In the genomic region with DNA sequence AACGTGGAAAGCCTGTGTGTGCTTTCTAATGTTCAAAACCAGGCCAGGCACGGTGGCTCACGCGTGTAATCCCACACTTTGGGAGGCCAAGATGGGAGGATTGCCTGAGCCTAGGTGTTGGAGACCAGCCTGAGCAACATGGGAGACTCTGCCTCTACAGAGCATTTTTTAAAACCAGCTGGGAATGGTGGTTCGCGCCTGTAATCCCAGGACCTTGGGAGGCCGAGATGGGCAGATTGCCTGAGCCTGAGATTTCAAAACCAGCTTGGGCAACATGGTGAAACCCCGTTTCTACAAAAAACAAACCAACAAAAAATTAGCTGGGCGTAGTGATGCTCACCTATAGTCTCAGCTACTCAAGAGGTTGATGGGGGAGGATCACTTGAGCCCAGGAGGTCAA, we compare ENCODE assay signal across 1 cellular context.
TF ChIP-seq lines count a peak whose summit lies in the region.

No MANE protein-coding gene starts in this region.

TF ChIP-seq in GM23338, 12 proteins besides CTCF, POLR2A, EP300 and RAD21 (continued from another document):
- TF ChIP-seq, protein P1, sequence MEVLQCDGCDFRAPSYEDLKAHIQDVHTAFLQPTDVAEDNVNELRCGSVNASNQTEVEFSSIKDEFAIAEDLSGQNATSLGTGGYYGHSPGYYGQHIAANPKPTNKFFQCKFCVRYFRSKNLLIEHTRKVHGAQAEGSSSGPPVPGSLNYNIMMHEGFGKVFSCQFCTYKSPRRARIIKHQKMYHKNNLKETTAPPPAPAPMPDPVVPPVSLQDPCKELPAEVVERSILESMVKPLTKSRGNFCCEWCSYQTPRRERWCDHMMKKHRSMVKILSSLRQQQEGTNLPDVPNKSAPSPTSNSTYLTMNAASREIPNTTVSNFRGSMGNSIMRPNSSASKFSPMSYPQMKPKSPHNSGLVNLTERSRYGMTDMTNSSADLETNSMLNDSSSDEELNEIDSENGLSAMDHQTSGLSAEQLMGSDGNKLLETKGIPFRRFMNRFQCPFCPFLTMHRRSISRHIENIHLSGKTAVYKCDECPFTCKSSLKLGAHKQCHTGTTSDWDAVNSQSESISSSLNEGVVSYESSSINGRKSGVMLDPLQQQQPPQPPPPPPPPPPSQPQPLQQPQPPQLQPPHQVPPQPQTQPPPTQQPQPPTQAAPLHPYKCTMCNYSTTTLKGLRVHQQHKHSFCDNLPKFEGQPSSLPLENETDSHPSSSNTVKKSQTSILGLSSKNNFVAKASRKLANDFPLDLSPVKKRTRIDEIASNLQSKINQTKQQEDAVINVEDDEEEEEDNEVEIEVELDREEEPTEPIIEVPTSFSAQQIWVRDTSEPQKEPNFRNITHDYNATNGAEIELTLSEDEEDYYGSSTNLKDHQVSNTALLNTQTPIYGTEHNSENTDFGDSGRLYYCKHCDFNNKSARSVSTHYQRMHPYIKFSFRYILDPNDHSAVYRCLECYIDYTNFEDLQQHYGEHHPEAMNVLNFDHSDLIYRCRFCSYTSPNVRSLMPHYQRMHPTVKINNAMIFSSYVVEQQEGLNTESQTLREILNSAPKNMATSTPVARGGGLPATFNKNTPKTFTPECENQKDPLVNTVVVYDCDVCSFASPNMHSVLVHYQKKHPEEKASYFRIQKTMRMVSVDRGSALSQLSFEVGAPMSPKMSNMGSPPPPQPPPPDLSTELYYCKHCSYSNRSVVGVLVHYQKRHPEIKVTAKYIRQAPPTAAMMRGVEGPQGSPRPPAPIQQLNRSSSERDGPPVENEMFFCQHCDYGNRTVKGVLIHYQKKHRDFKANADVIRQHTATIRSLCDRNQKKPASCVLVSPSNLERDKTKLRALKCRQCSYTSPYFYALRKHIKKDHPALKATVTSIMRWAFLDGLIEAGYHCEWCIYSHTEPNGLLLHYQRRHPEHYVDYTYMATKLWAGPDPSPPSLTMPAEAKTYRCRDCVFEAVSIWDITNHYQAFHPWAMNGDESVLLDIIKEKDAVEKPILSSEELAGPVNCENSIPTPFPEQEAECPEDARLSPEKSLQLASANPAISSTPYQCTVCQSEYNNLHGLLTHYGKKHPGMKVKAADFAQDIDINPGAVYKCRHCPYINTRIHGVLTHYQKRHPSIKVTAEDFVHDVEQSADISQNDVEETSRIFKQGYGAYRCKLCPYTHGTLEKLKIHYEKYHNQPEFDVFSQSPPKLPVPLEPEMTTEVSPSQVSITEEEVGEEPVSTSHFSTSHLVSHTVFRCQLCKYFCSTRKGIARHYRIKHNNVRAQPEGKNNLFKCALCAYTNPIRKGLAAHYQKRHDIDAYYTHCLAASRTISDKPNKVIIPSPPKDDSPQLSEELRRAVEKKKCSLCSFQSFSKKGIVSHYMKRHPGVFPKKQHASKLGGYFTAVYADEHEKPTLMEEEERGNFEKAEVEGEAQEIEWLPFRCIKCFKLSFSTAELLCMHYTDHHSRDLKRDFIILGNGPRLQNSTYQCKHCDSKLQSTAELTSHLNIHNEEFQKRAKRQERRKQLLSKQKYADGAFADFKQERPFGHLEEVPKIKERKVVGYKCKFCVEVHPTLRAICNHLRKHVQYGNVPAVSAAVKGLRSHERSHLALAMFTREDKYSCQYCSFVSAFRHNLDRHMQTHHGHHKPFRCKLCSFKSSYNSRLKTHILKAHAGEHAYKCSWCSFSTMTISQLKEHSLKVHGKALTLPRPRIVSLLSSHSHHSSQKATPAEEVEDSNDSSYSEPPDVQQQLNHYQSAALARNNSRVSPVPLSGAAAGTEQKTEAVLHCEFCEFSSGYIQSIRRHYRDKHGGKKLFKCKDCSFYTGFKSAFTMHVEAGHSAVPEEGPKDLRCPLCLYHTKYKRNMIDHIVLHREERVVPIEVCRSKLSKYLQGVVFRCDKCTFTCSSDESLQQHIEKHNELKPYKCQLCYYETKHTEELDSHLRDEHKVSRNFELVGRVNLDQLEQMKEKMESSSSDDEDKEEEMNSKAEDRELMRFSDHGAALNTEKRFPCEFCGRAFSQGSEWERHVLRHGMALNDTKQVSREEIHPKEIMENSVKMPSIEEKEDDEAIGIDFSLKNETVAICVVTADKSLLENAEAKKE (CRISPR knock-in tag; IDR thresholded peaks at IDR 0.05), result no peak
- no peak for TF ChIP-seq CREB1 (CRISPR knock-in tag; IDR thresholded peaks at IDR 0.05; ENCODE audit: low read depth)
- no peak for TF ChIP-seq POLR2AphosphoS5 (IDR thresholded peaks at IDR 0.05; ENCODE audit: low read depth)
- TF ChIP-seq EZH2phosphoT487 (IDR thresholded peaks at IDR 0.05; ENCODE audit: unreplicated experiment), result no peak
- TF ChIP-seq NANOG (IDR thresholded peaks at IDR 0.05; ENCODE audit: borderline replicate concordance), result no peak
- no peak for TF ChIP-seq ZNF114 (CRISPR knock-in tag; IDR thresholded peaks at IDR 0.05)
- TF ChIP-seq EZH2 (IDR thresholded peaks at IDR 0.05; ENCODE audit: low read depth, unreplicated experiment), result no peak
- no peak for TF ChIP-seq ETS1 (IDR thresholded peaks at IDR 0.05)
